ENCODE assay signal across 8 cellular contexts in genomic region chr10:54444184-54444583, GRCh38.
"Had no signal": no experiment of that assay in that cellular context is flagged by ENCODE, and none has a peak within 500 bp of the region (broad histone marks: within the 10 kb centered on the region; RNA-seq: fewer than 3 reads in every experiment).

No MANE protein-coding gene starts in this region.

- H3K4me3 ChIP-seq: GM23248, HAP-1 had no signal

- H3K36me3 ChIP-seq: HAP-1 had no signal

- H3K4me3 Mint-ChIP-seq: HFFc6, IgD-negative memory B cell had no signal

- H3K4me1 Mint-ChIP-seq: IgD-negative memory B cell had no signal

- DNase-seq: GM23248, GOT3, H7, HFFc6 had no signal

- ATAC-seq: HCT116, HepG2 had no signal

- FAIRE-seq: HepG2 had no signal

- H3K36me3 Mint-ChIP-seq: IgD-negative memory B cell had no signal

- H3K27me3 Mint-ChIP-seq: IgD-negative memory B cell had no signal

- H3K4me1 ChIP-seq: HAP-1 had no signal

- H3K9me3 ChIP-seq: HAP-1 had no signal

- H3K27ac ChIP-seq: GM23248 had no signal

- H3K27ac Mint-ChIP-seq: HFFc6, IgD-negative memory B cell had no signal
